8 cellular contexts compared by ENCODE assay signal in the genomic region with DNA sequence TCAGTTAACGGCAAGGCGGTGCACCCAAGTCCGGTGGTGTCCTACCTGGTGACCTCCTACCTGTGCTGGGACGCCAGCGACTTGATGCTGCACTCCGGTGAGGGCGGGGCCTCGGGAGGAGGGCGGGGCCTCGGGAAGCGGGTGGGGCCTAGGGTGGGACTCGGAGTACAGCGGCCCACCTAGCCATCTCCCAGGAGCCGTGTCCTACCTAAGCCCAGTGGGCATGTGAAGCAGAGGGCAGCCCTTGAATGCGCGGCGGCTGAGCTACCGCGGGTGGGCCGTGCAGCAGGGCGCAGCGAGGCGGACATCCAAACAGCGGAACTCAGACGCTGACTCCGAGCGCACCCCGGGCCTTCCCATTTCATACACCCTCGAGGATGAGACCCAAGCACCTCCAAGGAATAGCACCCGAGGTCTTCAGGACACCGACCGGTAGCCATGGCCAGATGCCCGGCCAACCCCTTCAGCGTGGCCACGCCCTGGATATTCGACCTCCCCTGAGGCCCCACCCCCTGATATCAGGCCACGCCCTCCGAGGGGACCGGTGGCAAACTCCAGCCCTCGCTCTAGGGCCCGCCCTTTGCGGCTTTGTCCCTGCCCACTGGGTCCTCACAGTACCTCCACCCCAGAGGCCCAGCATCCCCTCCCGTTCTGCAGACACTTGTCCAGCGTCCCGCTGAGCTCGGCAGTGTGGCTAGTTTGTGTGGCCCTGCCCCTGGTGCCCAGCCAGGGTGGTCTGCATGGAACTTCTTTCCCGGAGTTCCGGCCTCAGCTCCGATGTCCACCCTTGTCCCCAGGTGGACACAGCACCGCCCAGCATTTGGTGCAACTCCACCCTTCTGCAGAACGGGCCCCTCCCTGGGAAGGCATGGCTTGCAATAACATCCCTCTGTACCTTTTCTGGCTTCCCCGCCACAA. TPM values are rescaled to one million over a fixed set of nuclear protein-coding genes. Genes with fewer than 3 reads are reported as not detected.
DNase-seq lines count a peak whose midpoint lies in the region; ATAC-seq and TF ChIP-seq lines count a peak whose summit lies in the region.

No MANE protein-coding gene starts in this region.

- H3K27me3 Mint-ChIP-seq in T-helper 2 cell treated with Interferon-gamma antibody and Interleukin-4, amounts not matched to agents 5 μg/mL and 100 μg/mL, for 36 hours (ENCODE audit: low read depth), result peaks cover 26% of the 10 kb centered on the region
- peaks cover 83 to 94% of the 10 kb centered on the region in 2 donors for H3K27me3 Mint-ChIP-seq in effector memory CD8-positive, alpha-beta T cell
- peaks cover 93% of the 10 kb centered on the region for H3K27me3 Mint-ChIP-seq in neural crest cell (ENCODE audit: low read depth)

- H3K36me3 Mint-ChIP-seq in T-helper 2 cell treated with Interferon-gamma antibody and Interleukin-4, amounts not matched to agents 5 μg/mL and 100 μg/mL, for 36 hours (ENCODE audit: low read depth), result no peaks in the 10 kb centered on the region
- peaks cover 4% of the 10 kb centered on the region for H3K36me3 Mint-ChIP-seq in effector memory CD8-positive, alpha-beta T cell (ENCODE audit: insufficient read depth)
- H3K36me3 Mint-ChIP-seq in neural crest cell (ENCODE audit: low read depth), result no peaks in the 10 kb centered on the region

- peak overlapping the region; percentile 56 for H3K27ac Mint-ChIP-seq in T-helper 2 cell treated with Interferon-gamma antibody and Interleukin-4, amounts not matched to agents 5 μg/mL and 100 μg/mL, for 36 hours
- peak overlapping the region in 1 of 2 donors; percentile 56 for H3K27ac Mint-ChIP-seq in effector memory CD8-positive, alpha-beta T cell
- H3K27ac Mint-ChIP-seq in neural crest cell (ENCODE audit: unreplicated experiment), result no peak overlapping the region

- peaks cover 22% of the 10 kb centered on the region for H3K4me1 Mint-ChIP-seq in T-helper 2 cell treated with Interferon-gamma antibody and Interleukin-4, amounts not matched to agents 5 μg/mL and 100 μg/mL, for 36 hours (ENCODE audit: low read depth)
- peaks cover 8 to 17% of the 10 kb centered on the region in 2 donors for H3K4me1 Mint-ChIP-seq in effector memory CD8-positive, alpha-beta T cell (ENCODE audit: low read depth in 2 of 2)
- peaks cover 12% of the 10 kb centered on the region for H3K4me1 Mint-ChIP-seq in neural crest cell

- H3K9me3 Mint-ChIP-seq in T-helper 2 cell treated with Interferon-gamma antibody and Interleukin-4, amounts not matched to agents 5 μg/mL and 100 μg/mL, for 36 hours, result no peaks in the 10 kb centered on the region
- no peaks in the 10 kb centered on the region for H3K9me3 Mint-ChIP-seq in effector memory CD8-positive, alpha-beta T cell
- H3K9me3 Mint-ChIP-seq in neural crest cell, result peaks cover 11% of the 10 kb centered on the region

- peak overlapping the region; percentile 81 for H3K4me3 Mint-ChIP-seq in T-helper 2 cell treated with Interferon-gamma antibody and Interleukin-4, amounts not matched to agents 5 μg/mL and 100 μg/mL, for 36 hours
- H3K4me3 Mint-ChIP-seq in effector memory CD8-positive, alpha-beta T cell, result peak overlapping the region; percentile 20 to 65
- peak overlapping the region; percentile 49 for H3K4me3 Mint-ChIP-seq in neural crest cell

- no peak for TF ChIP-seq CTCF in neural crest cell (conservative IDR thresholded peaks at IDR 0.05)

- peak overlapping the region; percentile 82 for H3K4me3 ChIP-seq in GM08714 (ENCODE audit: low read length)

- peak; percentile 73 for DNase-seq in T-helper 2 cell treated with Interferon-gamma antibody and Interleukin-4, amounts not matched to agents 5 μg/mL and 100 μg/mL, for 36 hours (ENCODE audit: low spot score)
- no peak for DNase-seq in effector memory CD8-positive, alpha-beta T cell
- DNase-seq in neural crest cell (ENCODE audit: low read depth, low spot score) (peak; percentile 66), hippocampal formation (lab: John Stamatoyannopoulos, UW) (no peak), NK-92 (lab: John Stamatoyannopoulos, UW; ENCODE audit: unreplicated experiment) (no peak)

- ATAC-seq in GM19467 (IDR thresholded peaks at IDR 0.05; ENCODE audit: unreplicated experiment), result peak; percentile 43
- peak; percentile 37 for ATAC-seq in HG03469 (IDR thresholded peaks at IDR 0.05; ENCODE audit: unreplicated experiment)
- ATAC-seq in effector memory CD8-positive, alpha-beta T cell (replicated peaks), result peak; percentile 51

RNA-seq across cellular contexts. Expression of a gene that starts 5.4 kb away (rescaled TPM):
- 0.44 TPM in 1 of 2 replicates, not detected in the other for total RNA-seq in neural crest cell

RNA-seq across cellular contexts. Expression of a gene that starts 15.2 kb away (rescaled TPM):
- total RNA-seq in neural crest cell, result not detected in 2 replicates

RNA-seq across cellular contexts. Expression of a gene that starts 28.0 kb away (rescaled TPM):
- total RNA-seq in neural crest cell, result not detected in 2 replicates

RNA-seq across cellular contexts. Expression of a gene that starts 36.5 kb away (rescaled TPM):
- not detected in 2 replicates for total RNA-seq in neural crest cell

RNA-seq across cellular contexts. Expression of a gene that starts 47.9 kb away (rescaled TPM):
- total RNA-seq in neural crest cell, result not detected in 2 replicates

Comparison
In these comparisons a context has a peak if more than half of its experiments do, and no peak if none do; other contexts are left out.
1. DNase-seq: peak in T-helper 2 cell treated with Interferon-gamma antibody and Interleukin-4, amounts not matched to agents 5 μg/mL and 100 μg/mL, for 36 hours (single experiment) and neural crest cell (single experiment); none in effector memory CD8-positive, alpha-beta T cell (0 of 3), hippocampal formation (0 of 2) and NK-92 (single experiment).
2. Peak in every context shown above with its lines, with median percentiles within 50 percentile points of each other: ATAC-seq and H3K4me3 Mint-ChIP-seq.